ENCODE assay signal across 8 cellular contexts in genomic region chr3:53890726-53891499, GRCh38. TPM values are rescaled to one million over a fixed set of nuclear protein-coding genes. Genes with fewer than 3 reads are reported as not detected.
DNase-seq lines count a peak whose midpoint lies in the region; ATAC-seq and TF ChIP-seq lines count a peak whose summit lies in the region.

No MANE protein-coding gene starts in this region.

- no peak for TF ChIP-seq POLR2A in sigmoid colon (IDR thresholded peaks at IDR 0.05)

- no peak for ATAC-seq in right cardiac atrium

- H3K4me3 ChIP-seq in PC-9 (peak overlapping the region; percentile 77), right cardiac atrium (ENCODE audit: low read length) (peak overlapping the region; percentile 95), sigmoid colon (peak overlapping the region; percentile 69 to 91 (median 81))

- H3K27ac ChIP-seq in PC-9 (peak overlapping the region; percentile 72), right cardiac atrium (ENCODE audit: low read length) (peak overlapping the region; percentile 88), sigmoid colon (peak overlapping the region; percentile 88 to 97 (median 93))

- H3K4me1 Mint-ChIP-seq in activated naive CD8-positive, alpha-beta T cell treated with anti-CD3 and anti-CD28 coated beads for 36 hours, result peaks cover 42% of the 10 kb centered on the region

- WGBS in right cardiac atrium, result 4% methylated on average over 22 of the region's 22 CpGs
- 1 to 5% methylated on average over 22 of the region's 22 CpGs for WGBS in sigmoid colon, 2 donors

- peaks cover 6% of the 10 kb centered on the region for H3K27me3 Mint-ChIP-seq in activated naive CD8-positive, alpha-beta T cell treated with anti-CD3 and anti-CD28 coated beads for 36 hours

- TF ChIP-seq EP300 in sigmoid colon (IDR thresholded peaks at IDR 0.05), result no peak

- H3K9me3 ChIP-seq in PC-9 (ENCODE audit: insufficient read depth, low read depth) (no peaks in the 10 kb centered on the region), right cardiac atrium (ENCODE audit: control insufficient read depth, low read length) (no peaks in the 10 kb centered on the region), sigmoid colon (no peaks in the 10 kb centered on the region)

- H3K36me3 Mint-ChIP-seq in activated naive CD8-positive, alpha-beta T cell treated with anti-CD3 and anti-CD28 coated beads for 36 hours, result peaks cover 50% of the 10 kb centered on the region

- 0 out of 2 replicates have a peak, but pooled peaks cover 8% of the 10 kb centered on the region for H3K36me3 ChIP-seq in PC-9 (ENCODE audit: low read depth)
- H3K36me3 ChIP-seq in sigmoid colon, result peaks cover 0 to 24% (median 1%) of the 10 kb centered on the region in 4 donors

- H3F3A ChIP-seq in PC-9 (ENCODE audit: insufficient read depth, low read depth), result peaks cover 6% of the 10 kb centered on the region; the same call in 1 of the 2 replicates

- no peaks in the 10 kb centered on the region for H3K9me2 ChIP-seq in PC-9 (ENCODE audit: insufficient read depth)

- peak overlapping the region; percentile 97 for H3K27ac Mint-ChIP-seq in activated naive CD8-positive, alpha-beta T cell treated with anti-CD3 and anti-CD28 coated beads for 36 hours

- H3K4me2 ChIP-seq in PC-9, result peak overlapping the region; percentile 76

- H3K4me3 Mint-ChIP-seq in activated naive CD8-positive, alpha-beta T cell treated with anti-CD3 and anti-CD28 coated beads for 36 hours, result peak overlapping the region; percentile 91

- no peak for TF ChIP-seq CTCF in PC-9 (conservative IDR thresholded peaks at IDR 0.05)
- no peak for TF ChIP-seq CTCF in sigmoid colon (IDR thresholded peaks at IDR 0.05)

- intact Hi-C loops in PC-9 (cut with micrococcal nuclease; ENCODE audit: unreplicated experiment) (loop anchor here (1.0 to 5.0 kb wide), 2 partner anchors 9 to 544 kb away; partner anchors contain the start of genes ACTR8 and DCP1A), right cardiac atrium (cut with DNase I) (no loop called here), sigmoid colon (cut with DNase I) (loop anchor here (5.0 kb wide), 2 partner anchors 231 to 544 kb away; partner anchors contain the start of genes CACNA2D3 and DCP1A)

- CTCF ChIA-PET in PC-9 (lab: Charles Lee), result no interaction called here

- peak overlapping the region; percentile 90 for H2AFZ ChIP-seq in PC-9

- peaks cover 28% of the 10 kb centered on the region for H3K79me2 ChIP-seq in PC-9 (ENCODE audit: low read depth)

- H4K20me1 ChIP-seq in PC-9 (ENCODE audit: insufficient read depth), result no peaks in the 10 kb centered on the region; the same call in 1 of the 2 replicates

- POLR2A ChIA-PET in PC-9 (lab: Charles Lee; ENCODE audit: unreplicated experiment), result interaction anchor here (0.7 kb wide), 1 partner anchor 11 kb away, joined by 5 read pairs; no protein-coding TSS in a partner anchor

- BruUV-seq in PC-9 (replicated peaks; lab: Mats Ljungman, UMichigan), result TSS peak; percentile 68

- H3K27me3 ChIP-seq in PC-9 (ENCODE audit: insufficient read depth, low read depth), result no peaks in the 10 kb centered on the region
- no peaks in the 10 kb centered on the region for H3K27me3 ChIP-seq in right cardiac atrium (ENCODE audit: control insufficient read depth, insufficient read depth)
- no peaks in the 10 kb centered on the region for H3K27me3 ChIP-seq in sigmoid colon

- peak; percentile 6 to 13 for DNase-seq in activated CD8-positive, alpha-beta memory T cell treated with anti-CD3 and anti-CD28 coated beads for 4 hours (ENCODE audit: low read depth in 2 of 2)
- DNase-seq in activated CD8-positive, alpha-beta memory T cell treated with anti-CD3 and anti-CD28 coated beads for 24 hours, result no peak
- DNase-seq in PC-9 (no peak), right cardiac atrium (peak in 1 of 3 donors; percentile 11), sigmoid colon (no peak), MV-4-11 (lab: John Stamatoyannopoulos, UW) (no peak), SHP77 (lab: John Stamatoyannopoulos, UW) (no peak)
- DNase-seq in activated naive CD8-positive, alpha-beta T cell treated with anti-CD3 and anti-CD28 coated beads for 36 hours, result peak; percentile 31

- H3K9me3 Mint-ChIP-seq in activated naive CD8-positive, alpha-beta T cell treated with anti-CD3 and anti-CD28 coated beads for 36 hours, result peaks cover 5% of the 10 kb centered on the region

- peaks cover 10% of the 10 kb centered on the region for H3K4me1 ChIP-seq in PC-9 (replicated peaks; ENCODE audit: insufficient read depth)
- H3K4me1 ChIP-seq in right cardiac atrium (ENCODE audit: control insufficient read depth, insufficient read depth, low read length), result no peaks in the 10 kb centered on the region
- H3K4me1 ChIP-seq in sigmoid colon, result peaks cover 0 to 21% (median 19%) of the 10 kb centered on the region in 4 donors

RNA-seq across cellular contexts. Expression of gene SELENOK, which starts 0.7 kb away (rescaled TPM):
- 19.9 and 21.9 TPM in 2 replicates for total RNA-seq in PC-9 (2021)
- 10 to 100 TPM; 42.2 to 45.3 TPM for total RNA-seq in activated naive CD8-positive, alpha-beta T cell treated with anti-CD3 and anti-CD28 coated beads for 36 hours
- total RNA-seq in right cardiac atrium, result 100 to 1,000 TPM in 2 of 4 donors, 10 to 100 TPM in 2; 86.9 to 115 (median 101) TPM
- polyA plus RNA-seq in right cardiac atrium, result 187 TPM
- 100 to 1,000 TPM in 1 of 4 donors, 10 to 100 TPM in 3; 61.5 to 108 (median 77.7) TPM for total RNA-seq in sigmoid colon
- polyA plus RNA-seq in sigmoid colon, result 100 to 1,000 TPM in 2 of 3 donors, 10 to 100 TPM in 1; 57.2 to 173 (median 151) TPM

RNA-seq across cellular contexts. Expression of gene ACTR8, which starts 9.0 kb away (rescaled TPM):
- total RNA-seq in PC-9 (2021) (21.5 and 25.5 TPM in 2 replicates), right cardiac atrium (10 to 100 TPM; 31.5 to 47.9 (median 36.9) TPM), sigmoid colon (10 to 100 TPM; 18.5 to 30.7 (median 20.4) TPM)
- 10 to 100 TPM; 29.8 to 29.9 TPM for total RNA-seq in activated naive CD8-positive, alpha-beta T cell treated with anti-CD3 and anti-CD28 coated beads for 36 hours
- polyA plus RNA-seq in right cardiac atrium (13.4 TPM), sigmoid colon (10 to 100 TPM in 2 of 3 donors, 1 to 10 TPM in 1; 9.0 to 15.3 (median 12.9) TPM)

RNA-seq across cellular contexts. Expression of gene IL17RB, which starts 44.5 kb away (rescaled TPM):
- not detected in 2 replicates for total RNA-seq in PC-9 (2021)
- not detected for total RNA-seq in activated naive CD8-positive, alpha-beta T cell treated with anti-CD3 and anti-CD28 coated beads for 36 hours
- total RNA-seq in right cardiac atrium, result 1 to 10 TPM; 1.4 to 2.9 (median 2.2) TPM
- 1.3 TPM for polyA plus RNA-seq in right cardiac atrium
- 1 to 10 TPM; 1.1 to 2.8 (median 1.7) TPM for total RNA-seq in sigmoid colon
- polyA plus RNA-seq in sigmoid colon, result 1 to 10 TPM; 1.2 to 9.0 (median 2.8) TPM

RNA-seq across cellular contexts. Expression of gene CHDH, which starts 44.7 kb away (rescaled TPM):
- total RNA-seq in PC-9 (2021) (0.28 TPM in 1 of 2 replicates, not detected in the other), right cardiac atrium (1 to 10 TPM; 4.6 to 8.2 (median 6.9) TPM), sigmoid colon (1 to 10 TPM; 1.1 to 1.8 (median 1.7) TPM)
- under 1 TPM; 0.08 to 0.10 TPM for total RNA-seq in activated naive CD8-positive, alpha-beta T cell treated with anti-CD3 and anti-CD28 coated beads for 36 hours
- polyA plus RNA-seq in right cardiac atrium (2.2 TPM), sigmoid colon (1 to 10 TPM; 5.4 to 9.5 (median 6.8) TPM)

Comparison
In these comparisons a context has a peak if more than half of its experiments do, and no peak if none do; other contexts are left out.
1. DNase-seq: peak in activated CD8-positive, alpha-beta memory T cell treated with anti-CD3 and anti-CD28 coated beads for 4 hours (2 of 2) and activated naive CD8-positive, alpha-beta T cell treated with anti-CD3 and anti-CD28 coated beads for 36 hours (single experiment); none in activated CD8-positive, alpha-beta memory T cell treated with anti-CD3 and anti-CD28 coated beads for 24 hours (single experiment), PC-9 (0 of 2), sigmoid colon (single experiment), MV-4-11 (single experiment) and SHP77 (0 of 2).
2. intact Hi-C loops: an anchor here in PC-9 (1.0 to 5.0 kb wide) and sigmoid colon (5.0 kb wide); none called in right cardiac atrium.
3. Peak in every context shown above with its lines, with median percentiles within 50 percentile points of each other: H3K27ac ChIP-seq and H3K4me3 ChIP-seq.